Comparison of ENCODE assay signal across 10 cellular contexts in the genomic region with DNA sequence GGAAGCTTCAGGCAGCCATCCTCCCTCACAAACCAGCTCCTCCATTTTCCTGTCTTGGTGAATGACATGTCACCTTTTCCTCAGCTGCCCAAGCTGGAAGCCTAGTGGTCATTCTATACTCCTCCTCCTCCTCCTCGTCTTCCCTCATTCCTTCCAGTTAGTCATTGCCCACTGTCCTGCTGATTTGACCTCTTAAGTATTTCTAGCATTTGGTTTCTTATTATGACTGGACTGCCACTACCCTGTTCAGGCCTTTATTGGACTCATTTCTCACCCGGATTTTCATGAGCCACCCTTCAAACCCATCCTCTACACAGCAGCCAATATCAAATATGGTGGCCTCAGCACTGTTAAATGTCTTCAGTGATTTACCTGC. TPM values are rescaled to one million over a fixed set of nuclear protein-coding genes. Genes with fewer than 3 reads are reported as not detected.
DNase-seq lines count a peak whose midpoint lies in the region; ATAC-seq, FAIRE-seq and TF ChIP-seq lines count a peak whose summit lies in the region.
"Had no signal": no experiment of that assay in that cellular context is flagged by ENCODE, and none has a peak within 500 bp of the region (broad histone marks: within the 10 kb centered on the region; RNA-seq: fewer than 3 reads in every experiment).

No MANE protein-coding gene starts in this region.

- H3K9me3 Mint-ChIP-seq in activated CD4-positive, alpha-beta T cell treated with anti-CD3 and anti-CD28 coated beads, Interleukin-2, amount 10 ng/mL, durations not matched to agents 7 days and 5 days, result peaks cover 28% of the 10 kb centered on the region
- H3K9me3 Mint-ChIP-seq in stimulated activated naive B cell treated with anti-CD40 and anti-IgM and Interleukin-4, amounts not matched to agents 10 μg/mL and 1 μg/mL and 100 μg/mL, for 72 hours, result peaks cover 8 to 9% of the 10 kb centered on the region in 2 donors

- no peak for TF ChIP-seq POLR2A in GM12878 (IDR thresholded peaks at IDR 0.05; ENCODE audit: low read depth, low read length)

- peak overlapping the region; percentile 83 for H3K27ac ChIP-seq in GM12878 (ENCODE audit: control insufficient read depth, insufficient read depth)
- H3K27ac ChIP-seq: parathyroid adenoma had no signal

- H3K36me3 ChIP-seq in GM12878 (ENCODE audit: control insufficient read depth in 2 of 2, insufficient read depth in 2 of 2, low read length in 1 of 2), result peaks cover 0 to 3% of the 10 kb centered on the region in 2 experiments; a peak in 2 of 4 replicates

- no peak for DNase-seq in activated CD4-positive, alpha-beta T cell treated with anti-CD3 and anti-CD28 coated beads, Interleukin-2, amount 10 ng/mL, durations not matched to agents 7 days and 5 days
- no peak for DNase-seq in activated CD4-positive, alpha-beta T cell treated with anti-CD3 and anti-CD28 coated beads, Interleukin-2, amount 50 U/mL, for 4 hours
- DNase-seq in HT1080 (ENCODE audit: low read depth), result peak; percentile 67
- DNase-seq in GM12878 (ENCODE audit: low read depth, low spot score), result no peak
- DNase-seq in stimulated activated naive B cell treated with anti-CD40 and anti-IgM and Interleukin-4, amounts not matched to agents 10 μg/mL and 1 μg/mL and 100 μg/mL, for 72 hours, result no peak
- DNase-seq in GDM1 (lab: John Stamatoyannopoulos, UW), result no peak
- DNase-seq: NCI-H2171 had no signal

- TF ChIP-seq RAD21 in GM12878 (IDR thresholded peaks at IDR 0.05; ENCODE audit: insufficient read depth, low read depth, low read length), result no peak

- peak overlapping the region; percentile 40 for H3K4me3 Mint-ChIP-seq in activated CD4-positive, alpha-beta T cell treated with anti-CD3 and anti-CD28 coated beads, Interleukin-2, amount 10 ng/mL, durations not matched to agents 7 days and 5 days
- H3K4me3 Mint-ChIP-seq in stimulated activated naive B cell treated with anti-CD40 and anti-IgM and Interleukin-4, amounts not matched to agents 10 μg/mL and 1 μg/mL and 100 μg/mL, for 72 hours, result peak overlapping the region; percentile 1 to 51

- RAD21 ChIA-PET in GM12878 (lab: Charles Lee; ENCODE audit: unreplicated experiment), result interaction anchor here (1.3 to 2.8 kb wide), 6 partner anchors 11 to 180 kb away, joined by 4 to 14 read pairs (median 4); no protein-coding TSS in a partner anchor

- in situ Hi-C loops in GM12878 (cut with MboI), result no loop called here

- TF ChIP-seq EP300 in GM12878 (IDR thresholded peaks at IDR 0.05; ENCODE audit: borderline replicate concordance in 1 of 2, control insufficient read depth in 1 of 2, low read depth in 2 of 2, low read length in 2 of 2), result no peak

- FAIRE-seq in GM12878 (lab: Jason Lieb, UNC), result no peak

- CTCF ChIA-PET in activated CD4-positive, alpha-beta T cell treated with anti-CD3 and anti-CD28 coated beads, Interleukin-2, amount 10 ng/mL, durations not matched to agents 7 days and 5 days (lab: Charles Lee), result interaction anchor here (1.0 to 1.3 kb wide), 2 partner anchors 9 to 11 kb away, joined by 4 read pairs; no protein-coding TSS in a partner anchor
- CTCF ChIA-PET in GM12878 (lab: Yijun Ruan, JAX), result interaction anchor here (0.6 to 3.1 kb wide), 7 partner anchors 9 to 180 kb away, joined by 3 to 25 read pairs (median 5); no protein-coding TSS in a partner anchor

- peaks cover 77% of the 10 kb centered on the region for H3K4me1 ChIP-seq in GM12878 (ENCODE audit: control insufficient read depth, insufficient read depth, low read length)

- POLR2A ChIA-PET in activated CD4-positive, alpha-beta T cell treated with anti-CD3 and anti-CD28 coated beads, Interleukin-2, amount 10 ng/mL, durations not matched to agents 7 days and 5 days (lab: Charles Lee), result no interaction called here
- POLR2A ChIA-PET in GM12878 (lab: Charles Lee), result interaction anchor here (0.8 to 1.4 kb wide), 2 partner anchors 11 to 111 kb away, joined by 3 read pairs; no protein-coding TSS in a partner anchor

- H3K27ac Mint-ChIP-seq in activated CD4-positive, alpha-beta T cell treated with anti-CD3 and anti-CD28 coated beads, Interleukin-2, amount 10 ng/mL, durations not matched to agents 7 days and 5 days, result peak overlapping the region; percentile 87
- H3K27ac Mint-ChIP-seq in stimulated activated naive B cell treated with anti-CD40 and anti-IgM and Interleukin-4, amounts not matched to agents 10 μg/mL and 1 μg/mL and 100 μg/mL, for 72 hours, result peak overlapping the region; percentile 86

- H3K9me3 ChIP-seq in GM12878 (replicated peaks; ENCODE audit: control insufficient read depth, insufficient read depth, low read length), result peaks cover 15% of the 10 kb centered on the region

- peaks cover 3% of the 10 kb centered on the region; the same call in 1 of the 2 replicates for H4K20me1 ChIP-seq in GM12878 (ENCODE audit: control insufficient read depth, insufficient read depth)

- no TSS peak for BruUV-seq in GM12878 (replicated peaks; lab: Mats Ljungman, UMichigan)

- peaks cover 86% of the 10 kb centered on the region for H3K79me2 ChIP-seq in GM12878 (ENCODE audit: control insufficient read depth, insufficient read depth, low read length)

- no peak overlapping the region for H2AFZ ChIP-seq in GM12878 (ENCODE audit: control insufficient read depth, low read depth, low read length)
- H2AFZ ChIP-seq: parathyroid adenoma had no signal

- SMC1A ChIA-PET in GM12878 (lab: Charles Lee; ENCODE audit: uncharacterized antibody, unreplicated experiment), result interaction anchor here (0.9 to 3.3 kb wide), 8 partner anchors 11 to 113 kb away, joined by 4 to 18 read pairs (median 6); no protein-coding TSS in a partner anchor

- 4% methylated on average over 2 of the region's 2 CpGs for WGBS in GM12878 (ENCODE audit: insufficient coverage, insufficient replicate concordance, low lambda C conversion rate, missing lambda C conversion rate)

- peak overlapping the region; percentile 6 for H3K4me3 ChIP-seq in GM12878

- H3K27me3 ChIP-seq in GM12878 (replicated peaks in 1 of 2; ENCODE audit: control insufficient read depth in 2 of 2, insufficient read depth in 2 of 2, low read length in 1 of 2), result no peaks in the 10 kb centered on the region

- ATAC-seq in GM12878 (peak; percentile 42), GM18870 (IDR thresholded peaks at IDR 0.05; ENCODE audit: unreplicated experiment) (no peak), GM18502 (IDR thresholded peaks at IDR 0.05; ENCODE audit: poor library complexity, unreplicated experiment) (no peak)
- ATAC-seq in stimulated activated naive B cell treated with anti-CD40 and anti-IgM and Interleukin-4, amounts not matched to agents 10 μg/mL and 1 μg/mL and 100 μg/mL, for 72 hours (replicated peaks), result no peak

- no peak overlapping the region for H3K9ac ChIP-seq in GM12878 (ENCODE audit: control insufficient read depth, insufficient read depth, low read length)
- H3K9ac ChIP-seq: parathyroid adenoma had no signal

- peaks cover 81% of the 10 kb centered on the region for H3K4me1 Mint-ChIP-seq in activated CD4-positive, alpha-beta T cell treated with anti-CD3 and anti-CD28 coated beads, Interleukin-2, amount 10 ng/mL, durations not matched to agents 7 days and 5 days
- peaks cover 60 to 92% of the 10 kb centered on the region in 2 donors for H3K4me1 Mint-ChIP-seq in stimulated activated naive B cell treated with anti-CD40 and anti-IgM and Interleukin-4, amounts not matched to agents 10 μg/mL and 1 μg/mL and 100 μg/mL, for 72 hours

- no peaks in the 10 kb centered on the region for H3K27me3 Mint-ChIP-seq in activated CD4-positive, alpha-beta T cell treated with anti-CD3 and anti-CD28 coated beads, Interleukin-2, amount 10 ng/mL, durations not matched to agents 7 days and 5 days
- no peaks in the 10 kb centered on the region for H3K27me3 Mint-ChIP-seq in stimulated activated naive B cell treated with anti-CD40 and anti-IgM and Interleukin-4, amounts not matched to agents 10 μg/mL and 1 μg/mL and 100 μg/mL, for 72 hours

- intact Hi-C loops in GM12878 (cut with micrococcal nuclease; ENCODE audit: unreplicated experiment), result loop anchor here (2.0 to 10.0 kb wide), 4 partner anchors 51 to 277 kb away; no protein-coding TSS in a partner anchor

- no peak for TF ChIP-seq CTCF in GM12878 (IDR thresholded peaks at IDR 0.05 in 2 of 3, conservative IDR thresholded peaks at IDR 0.05 in 1 of 3; ENCODE audit: control insufficient read depth in 2 of 3, extremely low read depth in 1 of 3, insufficient read depth in 1 of 3, low read depth in 3 of 3, low read length in 3 of 3)

- H3K36me3 Mint-ChIP-seq in activated CD4-positive, alpha-beta T cell treated with anti-CD3 and anti-CD28 coated beads, Interleukin-2, amount 10 ng/mL, durations not matched to agents 7 days and 5 days (ENCODE audit: low read depth), result peaks cover 45% of the 10 kb centered on the region
- H3K36me3 Mint-ChIP-seq in stimulated activated naive B cell treated with anti-CD40 and anti-IgM and Interleukin-4, amounts not matched to agents 10 μg/mL and 1 μg/mL and 100 μg/mL, for 72 hours, result peaks cover 4 to 40% of the 10 kb centered on the region in 2 donors

- peak overlapping the region; percentile 72 for H3K4me2 ChIP-seq in GM12878 (ENCODE audit: control insufficient read depth, insufficient read depth)

TF ChIP-seq in GM12878, 131 proteins besides CTCF, POLR2A, EP300 and RAD21 (continues in another document):
- TF ChIP-seq TAF1 (IDR thresholded peaks at IDR 0.05; ENCODE audit: borderline replicate concordance, low read depth, low read length) (no peak), GABPA (IDR thresholded peaks at IDR 0.05; ENCODE audit: low read depth) (0 out of 2 replicates have a peak, but pooled peaks have one; percentile 5)

RNA-seq across cellular contexts. Expression of a gene that starts 21.9 kb away (rescaled TPM):
- 10 to 100 TPM; 48.2 to 56.7 TPM for total RNA-seq in activated CD4-positive, alpha-beta T cell treated with anti-CD3 and anti-CD28 coated beads, Interleukin-2, amount 10 ng/mL, durations not matched to agents 7 days and 5 days
- 31.5 and 37.5 TPM in 2 replicates for total RNA-seq in HT1080 (2014; rRNA removed; shearing (Covaris generic))
- polyA plus RNA-seq in HT1080 (2015; cell fraction: cytosol; rRNA removed), result 31.5 and 43.5 TPM in 2 replicates
- polyA plus RNA-seq in HT1080 (2015; cell fraction: nucleus; rRNA removed), result 43.2 and 43.4 TPM in 2 replicates
- total RNA-seq in GM12878 (2013; cell fraction: nucleolus; rRNA removed), result 135 and 137 TPM in 2 replicates
- total RNA-seq in GM12878 (2014; rRNA removed) (54.3 and 54.6 TPM in 2 replicates), GM12878 (2014; rRNA removed; fragmentation: Illumina TruSeq; extraction: Trizol) (53.7 and 54.0 TPM in 2 replicates), GM12878 (2021) (104 and 109 TPM in 2 replicates)
- 32.2 TPM for polyA plus RNA-seq in GM12878 (2011; ENCODE audit: low read depth)
- polyA plus RNA-seq in GM12878 (2011; rRNA removed) (30.1 and 31.5 TPM in 2 replicates), GM12878 (2014; fragmentation: Illumina TruSeq; extraction: Trizol) (55.3 and 58.4 TPM in 2 replicates), GM12878 (2014; fragmentation: Nextera tagmentation; extraction: Ambion mirVana) (1 to 10 TPM; 9.1 to 9.8 TPM), GM12878 (2014; rRNA removed) (40.2 and 40.9 TPM in 2 replicates), GM12878 (2016; fragmentation: Nextera tagmentation; extraction: Ambion mirVana) (1 to 10 TPM; 4.9 to 6.3 TPM)
- polyA plus RNA-seq in GM12878 (2011; cell fraction: cytosol; rRNA removed), result 34.4 and 35.9 TPM in 2 replicates
- 27.6 and 27.9 TPM in 2 replicates for polyA plus RNA-seq in GM12878 (2011; cell fraction: nucleus; rRNA removed)
- polyA plus RNA-seq in GM12878 (2012), result 33.0 and 39.4 TPM in 2 replicates
- 126 and 130 TPM in 2 replicates for polyA minus RNA-seq in GM12878 (2011; rRNA and poly(A)+ RNA removed)
- 31.1 and 35.7 TPM in 2 replicates for polyA minus RNA-seq in GM12878 (2011; cell fraction: cytosol; rRNA and poly(A)+ RNA removed)
- polyA minus RNA-seq in GM12878 (2011; cell fraction: nucleus; rRNA and poly(A)+ RNA removed), result 117 and 129 TPM in 2 replicates
